8 cellular contexts compared by ENCODE assay signal in genomic region chr2:191013876-191014652, GRCh38. TPM values are rescaled to one million over a fixed set of nuclear protein-coding genes. Genes with fewer than 3 reads are reported as not detected.
DNase-seq lines count a peak whose midpoint lies in the region; ATAC-seq and TF ChIP-seq lines count a peak whose summit lies in the region.

Gene STAT1 (minus strand): TSS chr2:191014171. CDS start chr2:191010003, 4,168 bp downstream.

- peaks cover 5% of the 10 kb centered on the region; the same call in 1 of the 2 replicates for H3K36me3 Mint-ChIP-seq in WTC11

- no peak for TF ChIP-seq CTCF in WTC11 (IDR thresholded peaks at IDR 0.05)

- H3K27ac ChIP-seq in caudate nucleus (ENCODE audit: low read depth, low read length): peak within 1 kb of the TSS; percentile 93

- H3K27me3 Mint-ChIP-seq in WTC11 (ENCODE audit: low read depth): peaks cover 9% of the 10 kb centered on the region; the same call in 1 of the 2 replicates

- no peaks in the 10 kb centered on the region; the same call in 1 of the 2 replicates for H3K9me3 Mint-ChIP-seq in WTC11

- no peaks in the 10 kb centered on the region for H3K4me1 Mint-ChIP-seq in WTC11

- peak; percentile 82 for ATAC-seq in GM18907 (IDR thresholded peaks at IDR 0.05; ENCODE audit: unreplicated experiment)
- ATAC-seq in HG03139 (IDR thresholded peaks at IDR 0.05; ENCODE audit: unreplicated experiment): peak; percentile 76
- ATAC-seq in WTC11: peak; percentile 97

- DNase-seq in AG08396 (ENCODE audit: low spot score): peak; percentile 98
- DNase-seq in NCI-H2227 treated with DMSO at 0.1 percent for 48 hours (lab: John Stamatoyannopoulos, UW): peak; percentile 98
- DNase-seq in WTC11 (ENCODE audit: low spot score): peak; percentile 94
- peak; percentile 16 to 95 (median 88) for DNase-seq in caudate nucleus (lab: John Stamatoyannopoulos, UW)
- peak; percentile 93 for DNase-seq in iris pigment epithelial cell (ENCODE audit: low read depth)
- DNase-seq in stimulated activated CD4-positive, alpha-beta T cell treated with anti-CD3 and anti-CD28 coated beads, Interleukin-12 subunit alpha, Interleukin-12 subunit beta, amount 100 ng/mL, for 24 hours (ENCODE audit: low read depth in 2 of 2): peak; percentile 92 to 93

- no peak within 1 kb of the TSS for H3K27ac Mint-ChIP-seq in WTC11

- no peak within 1 kb of the TSS for H3K4me3 Mint-ChIP-seq in WTC11

- CTCF ChIA-PET in WTC11 (lab: Charles Lee): interaction anchor here (0.6 to 1.3 kb wide), 3 partner anchors 39 to 333 kb away, joined by 3 read pairs; no protein-coding TSS in a partner anchor

- POLR2A ChIA-PET in WTC11 (lab: Charles Lee): no interaction called here

TF ChIP-seq in WTC11, 78 proteins besides CTCF, POLR2A, EP300 and RAD21 (continues in another document):
- TF ChIP-seq ATF1 (CRISPR knock-in tag; IDR thresholded peaks at IDR 0.05): peak; percentile 76
- TF ChIP-seq IRF1 (CRISPR knock-in tag; IDR thresholded peaks at IDR 0.05): peak; percentile 57
- TF ChIP-seq JUN (CRISPR knock-in tag; IDR thresholded peaks at IDR 0.05): no peak
- TF ChIP-seq ZNF396 (CRISPR knock-in tag; IDR thresholded peaks at IDR 0.05; ENCODE audit: borderline replicate concordance): no peak
- TF ChIP-seq EMX1 (CRISPR knock-in tag; IDR thresholded peaks at IDR 0.05): no peak
- TF ChIP-seq ZNF121 (CRISPR knock-in tag; IDR thresholded peaks at IDR 0.05): peak; percentile 97
- 0 out of 2 replicates have a peak, but pooled peaks have one; percentile 75 for TF ChIP-seq ELF4 (CRISPR knock-in tag; IDR thresholded peaks at IDR 0.05; ENCODE audit: low read depth)
- TF ChIP-seq NR1H2 (CRISPR knock-in tag; IDR thresholded peaks at IDR 0.05): 0 out of 2 replicates have a peak, but pooled peaks have one; percentile 20
- TF ChIP-seq PRRX2 (CRISPR knock-in tag; IDR thresholded peaks at IDR 0.05): 0 out of 2 replicates have a peak, but pooled peaks have one; percentile 16
- TF ChIP-seq ETV6 (CRISPR knock-in tag; IDR thresholded peaks at IDR 0.05): peak; percentile 91
- TF ChIP-seq AFF4 (CRISPR knock-in tag; IDR thresholded peaks at IDR 0.05; ENCODE audit: borderline replicate concordance): no peak; the same call in 1 of the 2 replicates
- TF ChIP-seq SP1 (CRISPR knock-in tag; conservative IDR thresholded peaks at IDR 0.05): peak; percentile 99
- peak; percentile 85 for TF ChIP-seq NFYB (CRISPR knock-in tag; conservative IDR thresholded peaks at IDR 0.05; ENCODE audit: low read depth)
- peak; percentile 70; the same call in 1 of the 2 replicates for TF ChIP-seq CREM (CRISPR knock-in tag; IDR thresholded peaks at IDR 0.05)
- TF ChIP-seq TP53 (CRISPR knock-in tag; IDR thresholded peaks at IDR 0.05): 0 out of 2 replicates have a peak, but pooled peaks have one; percentile 79
- TF ChIP-seq, protein P1, sequence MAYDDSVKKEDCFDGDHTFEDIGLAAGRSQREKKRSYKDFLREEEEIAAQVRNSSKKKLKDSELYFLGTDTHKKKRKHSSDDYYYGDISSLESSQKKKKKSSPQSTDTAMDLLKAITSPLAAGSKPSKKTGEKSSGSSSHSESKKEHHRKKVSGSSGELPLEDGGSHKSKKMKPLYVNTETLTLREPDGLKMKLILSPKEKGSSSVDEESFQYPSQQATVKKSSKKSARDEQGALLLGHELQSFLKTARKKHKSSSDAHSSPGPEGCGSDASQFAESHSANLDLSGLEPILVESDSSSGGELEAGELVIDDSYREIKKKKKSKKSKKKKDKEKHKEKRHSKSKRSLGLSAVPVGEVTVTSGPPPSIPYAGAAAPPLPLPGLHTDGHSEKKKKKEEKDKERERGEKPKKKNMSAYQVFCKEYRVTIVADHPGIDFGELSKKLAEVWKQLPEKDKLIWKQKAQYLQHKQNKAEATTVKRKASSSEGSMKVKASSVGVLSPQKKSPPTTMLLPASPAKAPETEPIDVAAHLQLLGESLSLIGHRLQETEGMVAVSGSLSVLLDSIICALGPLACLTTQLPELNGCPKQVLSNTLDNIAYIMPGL (CRISPR knock-in tag; IDR thresholded peaks at IDR 0.05): peak; percentile 83; the same call in 1 of the 2 replicates
- TF ChIP-seq E2F5 (CRISPR knock-in tag; IDR thresholded peaks at IDR 0.05): peak; percentile 96
- no peak for TF ChIP-seq ATF2 (CRISPR knock-in tag; IDR thresholded peaks at IDR 0.05; ENCODE audit: borderline replicate concordance, low read depth)
- TF ChIP-seq, protein P2, sequence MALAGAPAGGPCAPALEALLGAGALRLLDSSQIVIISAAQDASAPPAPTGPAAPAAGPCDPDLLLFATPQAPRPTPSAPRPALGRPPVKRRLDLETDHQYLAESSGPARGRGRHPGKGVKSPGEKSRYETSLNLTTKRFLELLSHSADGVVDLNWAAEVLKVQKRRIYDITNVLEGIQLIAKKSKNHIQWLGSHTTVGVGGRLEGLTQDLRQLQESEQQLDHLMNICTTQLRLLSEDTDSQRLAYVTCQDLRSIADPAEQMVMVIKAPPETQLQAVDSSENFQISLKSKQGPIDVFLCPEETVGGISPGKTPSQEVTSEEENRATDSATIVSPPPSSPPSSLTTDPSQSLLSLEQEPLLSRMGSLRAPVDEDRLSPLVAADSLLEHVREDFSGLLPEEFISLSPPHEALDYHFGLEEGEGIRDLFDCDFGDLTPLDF (CRISPR knock-in tag; IDR thresholded peaks at IDR 0.05): peak; percentile 71; the same call in 1 of the 2 replicates
- 0 out of 2 replicates have a peak, but pooled peaks have one; percentile 67 for TF ChIP-seq ZNF232 (CRISPR knock-in tag; IDR thresholded peaks at IDR 0.05)
- TF ChIP-seq, protein P3, sequence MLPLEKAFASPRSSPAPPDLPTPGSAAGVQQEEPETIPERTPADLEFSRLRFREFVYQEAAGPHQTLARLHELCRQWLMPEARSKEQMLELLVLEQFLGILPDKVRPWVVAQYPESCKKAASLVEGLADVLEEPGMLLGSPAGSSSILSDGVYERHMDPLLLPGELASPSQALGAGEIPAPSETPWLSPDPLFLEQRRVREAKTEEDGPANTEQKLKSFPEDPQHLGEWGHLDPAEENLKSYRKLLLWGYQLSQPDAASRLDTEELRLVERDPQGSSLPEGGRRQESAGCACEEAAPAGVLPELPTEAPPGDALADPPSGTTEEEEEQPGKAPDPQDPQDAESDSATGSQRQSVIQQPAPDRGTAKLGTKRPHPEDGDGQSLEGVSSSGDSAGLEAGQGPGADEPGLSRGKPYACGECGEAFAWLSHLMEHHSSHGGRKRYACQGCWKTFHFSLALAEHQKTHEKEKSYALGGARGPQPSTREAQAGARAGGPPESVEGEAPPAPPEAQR (CRISPR knock-in tag; IDR thresholded peaks at IDR 0.05): no peak

RNA-seq across cellular contexts. Expression of gene STAT1, which starts in this region (rescaled TPM):
- total RNA-seq in WTC11 (2021): 36.1 to 41.3 TPM (median 39.5 TPM) in 3 replicates

Comparison
In these comparisons a context has a peak if more than half of its experiments do, and no peak if none do; other contexts are left out.
1. Peak in every context shown above with its lines: DNase-seq, ATAC-seq and H3K27ac ChIP-seq.